In the genomic region with DNA sequence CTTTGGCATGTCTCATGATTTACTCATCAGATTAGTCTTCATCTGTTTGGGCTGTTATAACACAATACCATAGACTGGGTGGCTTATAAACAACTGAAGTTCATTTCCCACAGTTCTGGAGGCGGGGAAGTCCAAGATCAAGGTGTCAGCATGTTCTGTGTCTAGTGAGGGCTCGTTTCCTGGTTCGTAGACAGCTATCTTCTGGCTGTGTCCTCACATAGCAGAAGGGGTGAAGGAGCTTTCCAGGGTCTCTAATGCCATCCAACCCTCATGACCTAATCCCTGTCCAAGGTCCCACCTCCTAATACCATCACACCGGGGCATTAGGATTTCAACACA, we compare ENCODE assay signal across 9 cellular contexts.
"Had no signal": no experiment of that assay in that cellular context is flagged by ENCODE, and none has a peak within 500 bp of the region (broad histone marks: within the 10 kb centered on the region; RNA-seq: fewer than 3 reads in every experiment).

No MANE protein-coding gene starts in this region.

- ATAC-seq: GM23338, K562 had no signal

- H3K4me3 ChIP-seq: GM23338, K562 had no signal

- DNase-seq: H9, HCEC 1CT, HFFc6, IMR-90 had no signal

- FAIRE-seq: H1, H54, K562 had no signal

- H3K27ac ChIP-seq: HL-60 had no signal
